Comparison of ENCODE assay signal across 2 cellular contexts in genomic region chr1:67788251-67788796, GRCh38.
TF ChIP-seq lines count a peak whose summit lies in the region.

No MANE protein-coding gene starts in this region.

TF ChIP-seq in IMR-90, 13 proteins besides CTCF, POLR2A, EP300 and RAD21:
- TF ChIP-seq MXI1 (IDR thresholded peaks at IDR 0.05; ENCODE audit: borderline replicate concordance, low read depth, low read length): no peak

TF ChIP-seq in K562, 482 proteins besides CTCF, POLR2A, EP300 and RAD21:
- TF ChIP-seq POLR2AphosphoS5 (IDR thresholded peaks at IDR 0.05; ENCODE audit: control insufficient read depth, insufficient read depth, low read depth, low read length) (no peak), NFRKB (IDR thresholded peaks at IDR 0.05; ENCODE audit: low read depth) (no peak), ZNF445 (CRISPR knock-in tag; IDR thresholded peaks at IDR 0.05; ENCODE audit: low read depth) (no peak), BRCA1 (IDR thresholded peaks at IDR 0.05) (no peak), BRCA1 (CRISPR knock-in tag; IDR thresholded peaks at IDR 0.05) (no peak), RERE (CRISPR knock-in tag; IDR thresholded peaks at IDR 0.05; ENCODE audit: borderline replicate concordance) (no peak), GATAD2A (IDR thresholded peaks at IDR 0.05) (no peak), NEUROD1 (IDR thresholded peaks at IDR 0.05; ENCODE audit: borderline replicate concordance, low read depth, low read length, partially characterized antibody) (no peak), ZNF740 (CRISPR knock-in tag; IDR thresholded peaks at IDR 0.05) (no peak), ZNF740 (tag; IDR thresholded peaks at IDR 0.05) (no peak), ZNF444 (CRISPR knock-in tag; IDR thresholded peaks at IDR 0.05) (no peak), ZKSCAN1 (IDR thresholded peaks at IDR 0.05; ENCODE audit: low read depth, low read length) (no peak), TEAD1 (CRISPR knock-in tag; IDR thresholded peaks at IDR 0.05) (no peak), NFYB (IDR thresholded peaks at IDR 0.05; ENCODE audit: extremely low read depth, insufficient read length) (no peak), JUN (IDR thresholded peaks at IDR 0.05; ENCODE audit: borderline replicate concordance, low read depth, low read length) (no peak), JUN (CRISPR knock-in tag; IDR thresholded peaks at IDR 0.05; ENCODE audit: borderline replicate concordance) (no peak), ERF (CRISPR knock-in tag; IDR thresholded peaks at IDR 0.05) (no peak), COPS2 (conservative IDR thresholded peaks at IDR 0.05) (no peak), ZNF217 (CRISPR knock-in tag; IDR thresholded peaks at IDR 0.05) (no peak), ZNF75A (CRISPR knock-in tag; IDR thresholded peaks at IDR 0.05) (no peak), ZNF695 (CRISPR knock-in tag; IDR thresholded peaks at IDR 0.05) (no peak), RFX5 (IDR thresholded peaks at IDR 0.05; ENCODE audit: low read depth, low read length) (no peak)
TF ChIP-seq in K562: peak in this region for 0.
